Comparison of ENCODE assay signal across 18 cellular contexts in the genomic region with DNA sequence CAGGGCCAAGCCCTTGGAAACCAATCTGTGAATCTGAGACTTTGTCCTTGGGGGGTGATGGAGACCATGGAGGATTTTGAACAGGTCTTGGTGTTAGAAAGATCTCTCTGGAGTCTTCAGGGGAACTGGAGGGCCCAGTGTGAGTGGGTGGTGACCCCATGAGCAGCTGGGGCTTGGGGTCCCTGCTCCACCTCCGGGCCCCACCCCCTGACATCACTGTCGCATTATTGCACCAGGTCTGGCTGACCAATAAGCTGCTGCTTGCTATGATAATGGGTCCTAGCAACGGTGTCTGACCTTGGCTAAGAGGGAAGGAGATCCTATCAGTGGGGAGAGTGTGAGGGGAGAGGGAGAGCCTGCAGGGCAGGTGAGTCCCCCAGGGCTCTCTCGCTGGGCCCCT. TPM values are rescaled to one million over a fixed set of nuclear protein-coding genes. Genes with fewer than 3 reads are reported as not detected.
DNase-seq lines count a peak whose midpoint lies in the region; ATAC-seq and TF ChIP-seq lines count a peak whose summit lies in the region.
"Had no signal": no experiment of that assay in that cellular context is flagged by ENCODE, and none has a peak within 500 bp of the region (broad histone marks: within the 10 kb centered on the region; RNA-seq: fewer than 3 reads in every experiment).

Gene IRGC, plus strand, starts transcription at position 301 of the 400 bp plus-strand sequence. CDS start 2,483 bp downstream, outside the sequence.

- H3K27ac Mint-ChIP-seq in T-helper 17 cell = peak within 1 kb of the TSS; percentile 37
- no peak within 1 kb of the TSS for H3K27ac Mint-ChIP-seq in endothelial cell (ENCODE audit: unreplicated experiment)
- H3K27ac Mint-ChIP-seq: CD4-positive, alpha-beta memory T cell; HFFc6 had no signal

- no peak within 1 kb of the TSS for H3K9ac ChIP-seq in neuronal stem cell (ENCODE audit: low read depth, low read length, poor library complexity)

- H3K18ac ChIP-seq in neuronal stem cell (ENCODE audit: low read length) = peak within 1 kb of the TSS; percentile 48

- H3K4me3 ChIP-seq in neuronal stem cell (ENCODE audit: low read length in 2 of 2) = no peak within 1 kb of the TSS
- H3K4me3 ChIP-seq in adrenal gland = no peak within 1 kb of the TSS
- H3K4me3 ChIP-seq: BLaER1 treated with 17β-estradiol and CSF1 and Interleukin-3, amounts not matched to agents 10 nM and 100 nM; GM12878 had no signal

- H3K23ac ChIP-seq in neuronal stem cell (ENCODE audit: low read depth, low read length, poor library complexity) = no peak within 1 kb of the TSS

- H2BK120ac ChIP-seq in neuronal stem cell (ENCODE audit: low read depth, low read length) = no peak within 1 kb of the TSS

- H2BK15ac ChIP-seq in neuronal stem cell (ENCODE audit: low read length) = peak within 1 kb of the TSS; percentile 58

- H3K27me3 ChIP-seq in neuronal stem cell (ENCODE audit: control insufficient read depth in 3 of 3, insufficient read depth in 3 of 3, low read depth in 1 of 3, low read length in 3 of 3) (no peaks in the 10 kb centered on the region), adrenal gland (no peaks in the 10 kb centered on the region)
- H3K27me3 ChIP-seq: BLaER1 treated with 17β-estradiol and CSF1 and Interleukin-3, amounts not matched to agents 10 nM and 100 nM had no signal

- no peak within 1 kb of the TSS for H4K8ac ChIP-seq in neuronal stem cell (ENCODE audit: low read depth, low read length)

- no peaks in the 10 kb centered on the region for H3K9me3 ChIP-seq in T-helper 17 cell (ENCODE audit: control insufficient read depth, low read length, poor library complexity, severe bottlenecking)
- H3K9me3 ChIP-seq in neuronal stem cell (replicated peaks in 1 of 2; ENCODE audit: control insufficient read depth in 2 of 2, insufficient read depth in 1 of 2, low read depth in 1 of 2, low read length in 2 of 2) = no peaks in the 10 kb centered on the region
- no peaks in the 10 kb centered on the region for H3K9me3 ChIP-seq in adrenal gland (replicated peaks in 1 of 3)
- H3K9me3 ChIP-seq: BLaER1 treated with 17β-estradiol and CSF1 and Interleukin-3, amounts not matched to agents 10 nM and 100 nM had no signal

- H4K91ac ChIP-seq in neuronal stem cell (ENCODE audit: low read depth, low read length, poor library complexity) = no peak within 1 kb of the TSS

- TF ChIP-seq CTCF in endothelial cell (IDR thresholded peaks at IDR 0.05; ENCODE audit: unreplicated experiment) = no peak
- TF ChIP-seq CTCF in adrenal gland (IDR thresholded peaks at IDR 0.05) = no peak

- H3K4me3 Mint-ChIP-seq in T-helper 17 cell (no peak within 1 kb of the TSS), endothelial cell (ENCODE audit: unreplicated experiment) (peak within 1 kb of the TSS; percentile 59)
- H3K4me3 Mint-ChIP-seq: CD4-positive, alpha-beta memory T cell; HFFc6 had no signal

- no peaks in the 10 kb centered on the region for H3K9me3 Mint-ChIP-seq in endothelial cell (ENCODE audit: unreplicated experiment)
- H3K9me3 Mint-ChIP-seq: CD4-positive, alpha-beta memory T cell; HFFc6 had no signal

- intact Hi-C loops in adrenal gland (cut with DNase I) = no loop called here

- H3K79me1 ChIP-seq in neuronal stem cell (ENCODE audit: low read depth, low read length) = no peaks in the 10 kb centered on the region

- H3K27ac ChIP-seq in neuronal stem cell (replicated peaks; ENCODE audit: low read length) = no peak within 1 kb of the TSS
- no peak within 1 kb of the TSS for H3K27ac ChIP-seq in adrenal gland

- peaks cover 33% of the 10 kb centered on the region for H3K27me3 Mint-ChIP-seq in T-helper 17 cell
- peaks cover 8% of the 10 kb centered on the region for H3K27me3 Mint-ChIP-seq in endothelial cell (ENCODE audit: unreplicated experiment)

- peaks cover 0 to 8% of the 10 kb centered on the region in 2 donors for H3K4me1 ChIP-seq in neuronal stem cell (ENCODE audit: control insufficient read depth in 2 of 2, insufficient read depth in 1 of 2, low read depth in 1 of 2, low read length in 2 of 2)
- no peaks in the 10 kb centered on the region for H3K4me1 ChIP-seq in adrenal gland (replicated peaks in 1 of 2)

- no peak for TF ChIP-seq POLR2A in adrenal gland (IDR thresholded peaks at IDR 0.05)

- no peak within 1 kb of the TSS for H3K4ac ChIP-seq in neuronal stem cell (ENCODE audit: low read length)

- WGBS in neuronal stem cell (ENCODE audit: extremely low coverage in 2 of 2, insufficient read length in 2 of 2, insufficient replicate concordance in 1 of 2), 2 donors = no CpG with 5 or more reads among the region's 4 CpGs
- 51 to 63% (median 54%) methylated on average over 3 to 4 of the region's 4 CpGs for WGBS in adrenal gland, 4 donors

- no peak within 1 kb of the TSS for H3K4me2 ChIP-seq in neuronal stem cell (ENCODE audit: insufficient read depth, low read length, poor library complexity, severe bottlenecking)

- peaks cover 2% of the 10 kb centered on the region for H3K4me1 Mint-ChIP-seq in T-helper 17 cell
- H3K4me1 Mint-ChIP-seq in endothelial cell (ENCODE audit: unreplicated experiment) = no peaks in the 10 kb centered on the region
- H3K4me1 Mint-ChIP-seq: CD4-positive, alpha-beta memory T cell had no signal

- no peak for ATAC-seq in T-helper 17 cell
- ATAC-seq: GM12878, HepG2 had no signal

- no peak within 1 kb of the TSS for H2AFZ ChIP-seq in neuronal stem cell (ENCODE audit: low read length)

- peak within 1 kb of the TSS; percentile 58 for H2BK12ac ChIP-seq in neuronal stem cell (ENCODE audit: low read length)

- no peak within 1 kb of the TSS for H3K14ac ChIP-seq in neuronal stem cell (ENCODE audit: low read length)

- peak within 1 kb of the TSS; percentile 83 for H2AK5ac ChIP-seq in neuronal stem cell (ENCODE audit: low read depth, low read length)

- no peak for DNase-seq in T-helper 17 cell
- DNase-seq in endothelial cell (ENCODE audit: low spot score) = no peak
- no peak for DNase-seq in neuronal stem cell (ENCODE audit: low spot score)
- no peak for DNase-seq in germinal center (ENCODE audit: low spot score)
- no peak for DNase-seq in adrenal gland
- no peak for DNase-seq in HuH-7.5 (ENCODE audit: low spot score)
- no peak for DNase-seq in occipital lobe (lab: John Stamatoyannopoulos, UW)
- DNase-seq: ACHN; CD4-positive, alpha-beta memory T cell; DMS79; HCEC 1CT; HFFc6 had no signal

- H3K36me3 Mint-ChIP-seq in T-helper 17 cell (ENCODE audit: low read depth) (peaks cover 2% of the 10 kb centered on the region), endothelial cell (ENCODE audit: low read depth, unreplicated experiment) (peaks cover 4% of the 10 kb centered on the region)
- H3K36me3 Mint-ChIP-seq: CD4-positive, alpha-beta memory T cell had no signal

- no peaks in the 10 kb centered on the region for H3K36me3 ChIP-seq in neuronal stem cell (replicated peaks in 1 of 2; ENCODE audit: control insufficient read depth in 2 of 2, insufficient read depth in 2 of 2, low read length in 2 of 2)
- no peaks in the 10 kb centered on the region for H3K36me3 ChIP-seq in adrenal gland (replicated peaks in 1 of 2)
- H3K36me3 ChIP-seq: BLaER1 treated with 17β-estradiol and CSF1 and Interleukin-3, amounts not matched to agents 10 nM and 100 nM had no signal

- H2BK5ac ChIP-seq in neuronal stem cell (ENCODE audit: low read length) = no peak within 1 kb of the TSS

RNA-seq across cellular contexts. Expression of gene IRGC, which starts in this region (rescaled TPM):
- total RNA-seq in T-helper 17 cell (not detected), endothelial cell (ENCODE audit: unreplicated experiment) (not detected), adrenal gland (not detected), occipital lobe (not detected)
- not detected for polyA plus RNA-seq in neuronal stem cell (2013, experiment 1 of 2)
- not detected for polyA plus RNA-seq in neuronal stem cell (2013, experiment 2 of 2)
- not detected for polyA plus RNA-seq in adrenal gland
- total RNA-seq: A172; CD4-positive, alpha-beta memory T cell; G401; GM12878; H4; HepG2; HFFc6 had no signal
- polyA plus RNA-seq: CD4-positive, alpha-beta memory T cell; HepG2 had no signal
